Comparison of ENCODE assay signal across 15 cellular contexts in the genomic region with DNA sequence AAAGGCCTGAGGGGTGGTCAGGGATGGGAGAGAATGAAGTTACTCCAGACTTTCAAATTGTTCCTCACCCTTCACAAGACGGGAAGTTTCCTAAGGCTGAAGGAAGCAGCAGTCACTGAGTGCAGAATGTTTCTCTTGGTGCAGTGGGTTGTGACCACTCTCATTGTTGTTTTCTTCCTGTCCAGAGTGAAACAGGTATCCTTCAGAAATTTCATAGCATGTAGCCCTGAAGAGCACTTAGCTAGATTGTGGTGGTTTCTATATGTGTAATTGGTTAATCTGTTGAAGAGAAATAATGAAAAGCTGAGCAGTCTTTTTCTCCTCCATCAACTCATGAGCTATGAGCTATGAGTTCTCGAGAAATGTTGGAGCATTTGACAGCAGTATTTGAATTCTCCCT.
A peak's percentile ranks its signal among the peaks of the same experiment; 100 is the strongest.
DNase-seq lines count a peak whose midpoint lies in the region; ATAC-seq, FAIRE-seq and TF ChIP-seq lines count a peak whose summit lies in the region.
"Had no signal": no experiment of that assay in that cellular context is flagged by ENCODE, and none has a peak within 500 bp of the region (broad histone marks: within the 10 kb centered on the region; RNA-seq: fewer than 3 reads in every experiment).

No MANE protein-coding gene starts in this region.

- H3K36me3 ChIP-seq in GM12878 (ENCODE audit: control insufficient read depth in 2 of 2, insufficient read depth in 2 of 2, low read length in 1 of 2) = peaks cover 0 to 2% of the 10 kb centered on the region in 2 experiments; a peak in 2 of 4 replicates
- H3K36me3 ChIP-seq: SJCRH30 had no signal

- BruUV-seq in GM12878 (replicated peaks; lab: Mats Ljungman, UMichigan) = no TSS peak

- peak overlapping the region; percentile 10; the same call in 1 of the 2 replicates for H2AFZ ChIP-seq in GM12878 (ENCODE audit: control insufficient read depth, low read depth, low read length)

- no peaks in the 10 kb centered on the region for H3K27me3 ChIP-seq in GM12878 (replicated peaks in 1 of 2; ENCODE audit: control insufficient read depth in 2 of 2, insufficient read depth in 2 of 2, low read length in 1 of 2)
- H3K27me3 ChIP-seq: SJCRH30 had no signal

- H3K79me2 ChIP-seq in GM12878 (ENCODE audit: control insufficient read depth, insufficient read depth, low read length) = no peaks in the 10 kb centered on the region

- no peak for TF ChIP-seq EP300 in GM12878 (IDR thresholded peaks at IDR 0.05; ENCODE audit: borderline replicate concordance in 1 of 2, control insufficient read depth in 1 of 2, low read depth in 2 of 2, low read length in 2 of 2)

- CTCF ChIA-PET in GM12878 (lab: Yijun Ruan, JAX) = interaction anchor here (0.6 to 1.2 kb wide), 4 partner anchors 22 to 661 kb away, joined by 4 to 7 read pairs (median 4); no protein-coding TSS in a partner anchor

- H3K4me2 ChIP-seq in GM12878 (ENCODE audit: control insufficient read depth, insufficient read depth) = peak overlapping the region; percentile 38; the same call in 1 of the 2 replicates

- H4K20me1 ChIP-seq in GM12878 (ENCODE audit: control insufficient read depth, insufficient read depth) = no peaks in the 10 kb centered on the region

- no peak for TF ChIP-seq CTCF in GM12878 (IDR thresholded peaks at IDR 0.05 in 2 of 3, conservative IDR thresholded peaks at IDR 0.05 in 1 of 3; ENCODE audit: control insufficient read depth in 2 of 3, extremely low read depth in 1 of 3, insufficient read depth in 1 of 3, low read depth in 3 of 3, low read length in 3 of 3)

- RAD21 ChIA-PET in GM12878 (lab: Charles Lee; ENCODE audit: unreplicated experiment) = interaction anchor here (0.6 to 1.4 kb wide), 9 partner anchors 10 to 198 kb away, joined by 3 to 7 read pairs (median 4); no protein-coding TSS in a partner anchor

- ATAC-seq in GM18858 (IDR thresholded peaks at IDR 0.05; ENCODE audit: unreplicated experiment) (peak; percentile 65), GM21515 (IDR thresholded peaks at IDR 0.05; ENCODE audit: unreplicated experiment) (peak; percentile 72), HG03060 (IDR thresholded peaks at IDR 0.05; ENCODE audit: low read depth, unreplicated experiment) (peak; percentile 37), GM12878 (peak; percentile 68), Right ventricle myocardium superior (ENCODE audit: poor library complexity) (no peak)
- ATAC-seq: sciatic nerve had no signal

- FAIRE-seq in GM12878 (lab: Jason Lieb, UNC) = no peak
- FAIRE-seq: frontal cortex had no signal

- POLR2A ChIA-PET in GM12878 (lab: Charles Lee) = no interaction called here

- H3K4me1 ChIP-seq in GM12878 (ENCODE audit: control insufficient read depth, insufficient read depth, low read length) = peaks cover 22% of the 10 kb centered on the region
- H3K4me1 ChIP-seq: SJCRH30 had no signal

- H3K9me3 ChIP-seq in GM12878 (replicated peaks; ENCODE audit: control insufficient read depth, insufficient read depth, low read length) = no peaks in the 10 kb centered on the region; the same call in 2 of the 3 replicates
- H3K9me3 ChIP-seq: SJCRH30 had no signal

- no peak overlapping the region for H3K4me3 ChIP-seq in GM12878
- H3K4me3 ChIP-seq: SJCRH30 had no signal

- in situ Hi-C loops in GM12878 (cut with MboI) = no loop called here

- 52% methylated on average over 2 of the region's 2 CpGs for WGBS in GM12878 (ENCODE audit: insufficient coverage, insufficient replicate concordance, low lambda C conversion rate, missing lambda C conversion rate)

- SMC1A ChIA-PET in GM12878 (lab: Charles Lee; ENCODE audit: uncharacterized antibody, unreplicated experiment) = interaction anchor here (0.7 to 2.3 kb wide), 17 partner anchors 9 to 192 kb away, joined by 3 to 9 read pairs (median 4); a partner anchor contains a TSS

- intact Hi-C loops in GM12878 (cut with micrococcal nuclease; ENCODE audit: unreplicated experiment) = no loop called here
- intact Hi-C loops in Right ventricle myocardium superior (cut with DNase I) = no loop called here

- H3K27ac ChIP-seq in GM12878 (ENCODE audit: control insufficient read depth, insufficient read depth) = peak overlapping the region; percentile 34; the same call in 1 of the 2 replicates
- H3K27ac ChIP-seq: SJCRH30 had no signal

- H3K9ac ChIP-seq in GM12878 (ENCODE audit: control insufficient read depth, insufficient read depth, low read length) = no peak overlapping the region

- no peak for TF ChIP-seq POLR2A in GM12878 (IDR thresholded peaks at IDR 0.05; ENCODE audit: low read depth, low read length)

- TF ChIP-seq RAD21 in GM12878 (IDR thresholded peaks at IDR 0.05; ENCODE audit: insufficient read depth, low read depth, low read length) = no peak

- no peak for DNase-seq in GM12878 (ENCODE audit: low read depth, low spot score)
- DNase-seq in activated T-cell treated with anti-CD3 and anti-CD28 coated beads, Interleukin-2, amount 50 U/mL, for 1 hour = no peak
- DNase-seq in Right ventricle myocardium superior = no peak
- no peak for DNase-seq in NCI-H1694 treated with DMSO at 0.1 percent for 48 hours (lab: John Stamatoyannopoulos, UW)
- DNase-seq in activated CD8-positive, alpha-beta memory T cell treated with anti-CD3 and anti-CD28 coated beads for 24 hours = no peak
- DNase-seq: activated naive CD4-positive, alpha-beta T cell treated with anti-CD3 and anti-CD28 coated beads, Interleukin-2, amount 10 ng/mL, durations not matched to agents 7 days and 5 days; DND-41; endodermal cell; immature natural killer cell; SJCRH30 had no signal

TF ChIP-seq in GM12878, 131 proteins besides CTCF, POLR2A, EP300 and RAD21:
- TF ChIP-seq FOS (IDR thresholded peaks at IDR 0.05; ENCODE audit: borderline replicate concordance, extremely low read depth, insufficient read length) (no peak), RUNX3 (IDR thresholded peaks at IDR 0.05; ENCODE audit: low read length) (0 out of 2 replicates have a peak, but pooled peaks have one; percentile 21)
